9 cellular contexts compared by ENCODE assay signal in the genomic region with DNA sequence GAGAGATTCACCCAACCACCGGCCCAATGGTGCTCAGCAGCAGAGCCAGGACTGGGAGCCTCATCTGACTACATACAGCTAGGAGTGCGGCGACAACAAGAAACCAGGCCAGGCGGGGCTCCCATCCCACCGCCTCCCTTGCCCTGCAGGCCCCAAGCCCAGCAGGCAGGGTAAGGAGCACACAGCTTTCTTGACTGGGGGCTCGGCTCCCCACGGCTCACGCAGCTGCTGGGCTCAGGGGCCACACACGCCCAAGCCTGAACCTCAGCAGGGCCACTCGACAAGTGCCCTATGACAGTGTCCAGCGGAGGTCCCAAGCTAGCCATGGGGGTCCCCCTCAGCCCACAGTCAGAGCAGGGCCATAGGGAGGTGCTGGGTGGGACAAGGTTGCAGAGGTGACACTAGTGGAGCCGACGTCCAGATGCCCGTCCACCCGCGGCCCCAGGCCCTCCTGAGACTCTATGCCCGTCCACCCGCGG. TPM values are rescaled to one million over a fixed set of nuclear protein-coding genes. Genes with fewer than 3 reads are reported as not detected.
DNase-seq lines count a peak whose midpoint lies in the region; ATAC-seq, FAIRE-seq and TF ChIP-seq lines count a peak whose summit lies in the region.
"Had no signal": no experiment of that assay in that cellular context is flagged by ENCODE, and none has a peak within 500 bp of the region (broad histone marks: within the 10 kb centered on the region; RNA-seq: fewer than 3 reads in every experiment).

No MANE protein-coding gene starts in this region.

- H3K36me3 ChIP-seq in HepG2 (replicated peaks in 1 of 2; ENCODE audit: control insufficient read depth in 1 of 2, insufficient read depth in 2 of 2, low read length in 2 of 2) (peaks cover 0 to 4% of the 10 kb centered on the region in 2 experiments; a peak in 2 of 5 replicates), right lobe of liver (no peaks in the 10 kb centered on the region), colonic mucosa (no peaks in the 10 kb centered on the region), gastrocnemius medialis (no peaks in the 10 kb centered on the region), aorta (ENCODE audit: control insufficient read depth in 1 of 2, insufficient read depth in 2 of 2, low read length in 1 of 2) (no peaks in the 10 kb centered on the region)

- H3K4me2 ChIP-seq in HepG2 (ENCODE audit: low read depth, low read length) = peak overlapping the region; percentile 43

- H3K9me3 Mint-ChIP-seq in nephron = no peaks in the 10 kb centered on the region

- peaks cover 16% of the 10 kb centered on the region; the same call in 1 of the 2 replicates for H4K20me1 ChIP-seq in HepG2 (ENCODE audit: insufficient read depth, low read length)

- intact Hi-C loops in HepG2 (cut with micrococcal nuclease; ENCODE audit: unreplicated experiment) = loop anchor here (1.0 to 2.0 kb wide), 2 partner anchors 13 to 23 kb away; a partner anchor contains a TSS
- intact Hi-C loops in right lobe of liver (cut with DNase I) = no loop called here
- intact Hi-C loops in colonic mucosa (cut with DNase I) = no loop called here
- intact Hi-C loops in gastrocnemius medialis (cut with DNase I; ENCODE audit: low total_unique reads) = no loop called here
- intact Hi-C loops in aorta (cut with DNase I) = no loop called here

- H3K4me3 Mint-ChIP-seq in nephron = peak overlapping the region; percentile 54 to 72 (median 67)

- peak overlapping the region; percentile 32; the same call in 1 of the 2 replicates for H3K9ac ChIP-seq in HepG2 (ENCODE audit: insufficient read depth, low read depth, low read length)
- peak overlapping the region; percentile 38 to 51 for H3K9ac ChIP-seq in colonic mucosa (ENCODE audit: low read depth in 2 of 2, low read length in 2 of 2)

- in situ Hi-C loops in HepG2 (cut with HindIII; ENCODE audit: extremely low pct_ligation_motif_present, low pct_unique_long_range_greater_than_20kb) (no loop called here), gastrocnemius medialis (cut with MboI; ENCODE audit: low sequenced_read_pairs in 4 of 4) (no loop called here)

- H3K79me2 ChIP-seq in HepG2 (ENCODE audit: insufficient read depth, low read length) = peaks cover 38% of the 10 kb centered on the region

- H3K4me1 ChIP-seq in HepG2 (ENCODE audit: insufficient read depth, low read length) (peaks cover 36% of the 10 kb centered on the region), right lobe of liver (peaks cover 0 to 15% (median 7%) of the 10 kb centered on the region in 4 donors), colonic mucosa (peaks cover 38% of the 10 kb centered on the region), gastrocnemius medialis (peaks cover 18 to 51% of the 10 kb centered on the region in 2 donors), aorta (ENCODE audit: control insufficient read depth in 1 of 2, insufficient read depth in 2 of 2, low read length in 2 of 2) (no peaks in the 10 kb centered on the region)

- POLR2A ChIA-PET in HepG2 (lab: Yijun Ruan, JAX) = interaction anchor here (1.0 to 1.6 kb wide), 6 partner anchors 8 to 39 kb away, joined by 3 to 8 read pairs (median 5); a partner anchor contains a TSS

- TF ChIP-seq CTCF in HepG2 (CRISPR knock-in tag; IDR thresholded peaks at IDR 0.05) (no peak), right lobe of liver (IDR thresholded peaks at IDR 0.05) (no peak), colonic mucosa (IDR thresholded peaks at IDR 0.05) (no peak), nephron (IDR thresholded peaks at IDR 0.05; ENCODE audit: unreplicated experiment in 3 of 3) (no peak), gastrocnemius medialis (IDR thresholded peaks at IDR 0.05 in 4 of 5, conservative IDR thresholded peaks at IDR 0.05 in 1 of 5) (no peak)

- no peak for DNase-seq in HepG2 (ENCODE audit: low spot score)
- DNase-seq in right lobe of liver = no peak
- no peak for DNase-seq in colonic mucosa
- no peak for DNase-seq in A172 (ENCODE audit: low spot score)
- no peak for DNase-seq in gastrocnemius medialis
- DNase-seq in AML-193 (lab: John Stamatoyannopoulos, UW) = no peak
- DNase-seq in aorta = no peak
- DNase-seq: NCI-H774 had no signal

- no peak for TF ChIP-seq RAD21 in HepG2 (CRISPR knock-in tag; IDR thresholded peaks at IDR 0.05)

- no peak for FAIRE-seq in HepG2 (lab: Jason Lieb, UNC)

- peaks cover 24% of the 10 kb centered on the region for H3K27me3 Mint-ChIP-seq in nephron (ENCODE audit: low read depth)

- CTCF ChIA-PET in HepG2 (lab: Yijun Ruan, JAX; ENCODE audit: low intra/inter-chr PET ratio, low total read pairs) = no interaction called here

- H3K4me1 Mint-ChIP-seq in nephron = peaks cover 22% of the 10 kb centered on the region

- peak overlapping the region in 2 of 3 experiments; percentile 9 to 41; a peak in 3 of 6 replicates for H3K4me3 ChIP-seq in HepG2 (replicated peaks in 1 of 3; ENCODE audit: insufficient read depth in 1 of 3, low read depth in 2 of 3, low read length in 3 of 3)
- no peak overlapping the region for H3K4me3 ChIP-seq in right lobe of liver
- peak overlapping the region; percentile 8 for H3K4me3 ChIP-seq in colonic mucosa
- H3K4me3 ChIP-seq in gastrocnemius medialis = peak overlapping the region in 1 of 4 donors; percentile 6
- H3K4me3 ChIP-seq in aorta (ENCODE audit: low read length in 2 of 2) = no peak overlapping the region

- no peak for TF ChIP-seq POLR2A in HepG2 (IDR thresholded peaks at IDR 0.05; ENCODE audit: insufficient read depth in 1 of 2, low read depth in 2 of 2, low read length in 2 of 2)
- TF ChIP-seq POLR2A in right lobe of liver (IDR thresholded peaks at IDR 0.05) = no peak
- no peak for TF ChIP-seq POLR2A in gastrocnemius medialis (IDR thresholded peaks at IDR 0.05)

- no peaks in the 10 kb centered on the region for H3K27me3 ChIP-seq in HepG2 (ENCODE audit: control insufficient read depth in 1 of 2, insufficient read depth in 2 of 2, low read length in 2 of 2)
- no peaks in the 10 kb centered on the region for H3K27me3 ChIP-seq in right lobe of liver
- H3K27me3 ChIP-seq in colonic mucosa = no peaks in the 10 kb centered on the region
- H3K27me3 ChIP-seq in gastrocnemius medialis = peaks cover 3 to 21% (median 4%) of the 10 kb centered on the region in 3 donors
- no peaks in the 10 kb centered on the region for H3K27me3 ChIP-seq in aorta (ENCODE audit: control insufficient read depth in 1 of 2, insufficient read depth in 2 of 2, low read length in 1 of 2)

- no peak overlapping the region for H2AFZ ChIP-seq in HepG2 (ENCODE audit: low read length)

- H3K9me3 ChIP-seq in HepG2 (ENCODE audit: low read length) (no peaks in the 10 kb centered on the region), right lobe of liver (no peaks in the 10 kb centered on the region), colonic mucosa (no peaks in the 10 kb centered on the region), gastrocnemius medialis (no peaks in the 10 kb centered on the region), aorta (ENCODE audit: control insufficient read depth, low read length) (no peaks in the 10 kb centered on the region)

- no peak; the same call in 2 of the 3 replicates for ATAC-seq in HepG2
- ATAC-seq in right lobe of liver = no peak
- no peak for ATAC-seq in gastrocnemius medialis
- ATAC-seq in aorta (ENCODE audit: low FRiP score) = no peak

- peak overlapping the region; percentile 26 for H3K27ac ChIP-seq in HepG2 (ENCODE audit: extremely low read length, insufficient read depth, low read length)
- no peak overlapping the region for H3K27ac ChIP-seq in right lobe of liver
- peak overlapping the region; percentile 77 for H3K27ac ChIP-seq in colonic mucosa
- no peak overlapping the region for H3K27ac ChIP-seq in gastrocnemius medialis
- no peak overlapping the region for H3K27ac ChIP-seq in aorta (ENCODE audit: low read depth in 1 of 2, low read length in 2 of 2)

- no TSS peak for BruUV-seq in HepG2 (replicated peaks; lab: Mats Ljungman, UMichigan)

- WGBS in HepG2 (ENCODE audit: low lambda C conversion rate) = 46% methylated on average over 11 of the region's 19 CpGs
- no CpG with 5 or more reads among the region's 19 CpGs for WGBS in right lobe of liver (ENCODE audit: insufficient coverage, low coverage, low lambda C conversion rate, missing lambda C conversion rate)
- WGBS in aorta, 2 donors = 90 to 91% methylated on average over 19 of the region's 19 CpGs

- H3K27ac Mint-ChIP-seq in nephron = peak overlapping the region; percentile 81 to 94 (median 83)

- TF ChIP-seq EP300 in HepG2 (IDR thresholded peaks at IDR 0.05; ENCODE audit: low read depth in 2 of 2, low read length in 2 of 2) = no peak
- no peak for TF ChIP-seq EP300 in HepG2 (CRISPR knock-in tag; IDR thresholded peaks at IDR 0.05; ENCODE audit: borderline replicate concordance)

- no peaks in the 10 kb centered on the region for H3K36me3 Mint-ChIP-seq in nephron (ENCODE audit: low read depth)

RNA-seq across cellular contexts. Expression of a gene that starts 13.7 kb away (rescaled TPM):
- 32.5 and 85.0 TPM in 2 replicates for total RNA-seq in HepG2 (2016; rRNA removed; fragmentation: Illumina TruSeq; extraction: Trizol)
- 42.1 and 42.4 TPM in 2 replicates for total RNA-seq in HepG2 (2016; cell fraction: cytosol; rRNA removed; fragmentation: Illumina TruSeq; extraction: Trizol; ENCODE audit: low read depth)
- total RNA-seq in HepG2 (2016; cell fraction: insoluble cytoplasmic fraction; rRNA removed; fragmentation: Illumina TruSeq; extraction: Trizol) = 27.7 and 89.8 TPM in 2 replicates
- 37.0 TPM in 2 replicates for total RNA-seq in HepG2 (2016; cell fraction: membrane; rRNA removed; fragmentation: Illumina TruSeq; extraction: Trizol)
- total RNA-seq in HepG2 (2016; cell fraction: nucleus; rRNA removed; fragmentation: Illumina TruSeq; extraction: Trizol) = 117 and 146 TPM in 2 replicates
- polyA plus RNA-seq in HepG2 (2011; rRNA removed) = 67.9 and 93.5 TPM in 2 replicates
- 42.8 and 69.2 TPM in 2 replicates for polyA plus RNA-seq in HepG2 (2011; cell fraction: cytosol; rRNA removed)
- polyA plus RNA-seq in HepG2 (2011; cell fraction: nucleus; rRNA removed) = 643 and 860 TPM in 2 replicates
- polyA plus RNA-seq in HepG2 (2012) = 52.4 and 78.3 TPM in 2 replicates
- 12.7 and 13.6 TPM in 2 replicates for polyA plus RNA-seq in HepG2 (2016; cell fraction: cytosol; fragmentation: Illumina TruSeq; extraction: Trizol; ENCODE audit: low read depth)
- 33.4 and 36.7 TPM in 2 replicates for polyA plus RNA-seq in HepG2 (2016; cell fraction: insoluble cytoplasmic fraction; fragmentation: Illumina TruSeq; extraction: Trizol; ENCODE audit: low read depth)
- polyA plus RNA-seq in HepG2 (2016; cell fraction: membrane; fragmentation: Illumina TruSeq; extraction: Trizol; ENCODE audit: low read depth) = 20.6 and 22.7 TPM in 2 replicates
- polyA plus RNA-seq in HepG2 (2016; cell fraction: nucleus; fragmentation: Illumina TruSeq; extraction: Trizol; ENCODE audit: insufficient read depth, low read depth) = 296 and 336 TPM in 2 replicates
- 101 and 184 TPM in 2 replicates for polyA minus RNA-seq in HepG2 (2011; rRNA and poly(A)+ RNA removed; ENCODE audit: low replicate concordance)
- polyA minus RNA-seq in HepG2 (2011; cell fraction: cytosol; rRNA and poly(A)+ RNA removed) = 44.8 and 52.9 TPM in 2 replicates
- polyA minus RNA-seq in HepG2 (2011; cell fraction: nucleus; rRNA and poly(A)+ RNA removed) = 89.5 and 109 TPM in 2 replicates
- total RNA-seq in right lobe of liver = 10 to 100 TPM; 48.9 to 91.9 (median 64.4) TPM
- 100 to 1,000 TPM; 104 to 118 TPM for total RNA-seq in colonic mucosa
- 186 and 226 TPM in 2 replicates for total RNA-seq in A172 (2014; rRNA removed; shearing (Covaris generic))
- 10 to 100 TPM in 3 of 4 donors, 1 to 10 TPM in 1; 9.0 to 37.0 (median 16.5) TPM for total RNA-seq in gastrocnemius medialis
- total RNA-seq in aorta = 100 to 1,000 TPM; 101 to 120 TPM
- 100 to 1,000 TPM in 1 of 2 donors, 10 to 100 TPM in 1; 35.9 to 205 TPM for polyA plus RNA-seq in aorta

RNA-seq across cellular contexts. Expression of a gene that starts 32.3 kb away (rescaled TPM):
- total RNA-seq in HepG2 (2016; rRNA removed; fragmentation: Illumina TruSeq; extraction: Trizol) (16.5 and 23.1 TPM in 2 replicates), right lobe of liver (1 to 10 TPM in 2 of 6 experiments, under 1 TPM in 4; 0.22 to 9.6 (median 0.42) TPM), colonic mucosa (10 to 100 TPM; 14.9 to 71.7 TPM), gastrocnemius medialis (1 to 10 TPM in 1 of 4 donors, under 1 TPM in 2, not detected in 1; 0.31 to 2.5 (median 0.42) TPM), aorta (1 to 10 TPM in 1 of 2 donors, under 1 TPM in 1; 0.88 to 1.5 TPM)
- total RNA-seq in HepG2 (2016; cell fraction: cytosol; rRNA removed; fragmentation: Illumina TruSeq; extraction: Trizol; ENCODE audit: low read depth) = 14.3 and 18.2 TPM in 2 replicates
- 15.0 and 21.7 TPM in 2 replicates for total RNA-seq in HepG2 (2016; cell fraction: insoluble cytoplasmic fraction; rRNA removed; fragmentation: Illumina TruSeq; extraction: Trizol)
- 30.9 and 31.0 TPM in 2 replicates for total RNA-seq in HepG2 (2016; cell fraction: membrane; rRNA removed; fragmentation: Illumina TruSeq; extraction: Trizol)
- total RNA-seq in HepG2 (2016; cell fraction: nucleus; rRNA removed; fragmentation: Illumina TruSeq; extraction: Trizol) = 12.6 and 18.8 TPM in 2 replicates
- polyA plus RNA-seq in HepG2 (2011; rRNA removed) (17.9 and 23.8 TPM in 2 replicates), aorta (1 to 10 TPM in 1 of 2 donors, under 1 TPM in 1; 0.05 to 1.0 TPM)
- polyA plus RNA-seq in HepG2 (2011; cell fraction: cytosol; rRNA removed) = 15.0 and 37.3 TPM in 2 replicates
- polyA plus RNA-seq in HepG2 (2011; cell fraction: nucleus; rRNA removed) = 29.6 and 46.8 TPM in 2 replicates
- polyA plus RNA-seq in HepG2 (2012) = 13.5 and 17.6 TPM in 2 replicates
- 18.5 and 24.2 TPM in 2 replicates for polyA plus RNA-seq in HepG2 (2016; cell fraction: cytosol; fragmentation: Illumina TruSeq; extraction: Trizol; ENCODE audit: low read depth)
- polyA plus RNA-seq in HepG2 (2016; cell fraction: insoluble cytoplasmic fraction; fragmentation: Illumina TruSeq; extraction: Trizol; ENCODE audit: low read depth) = 22.4 and 29.0 TPM in 2 replicates
- 25.4 and 37.1 TPM in 2 replicates for polyA plus RNA-seq in HepG2 (2016; cell fraction: membrane; fragmentation: Illumina TruSeq; extraction: Trizol; ENCODE audit: low read depth)
- polyA plus RNA-seq in HepG2 (2016; cell fraction: nucleus; fragmentation: Illumina TruSeq; extraction: Trizol; ENCODE audit: insufficient read depth, low read depth) = 34.6 and 39.8 TPM in 2 replicates
- polyA minus RNA-seq in HepG2 (2011; rRNA and poly(A)+ RNA removed; ENCODE audit: low replicate concordance) = 25.0 and 71.0 TPM in 2 replicates
- polyA minus RNA-seq in HepG2 (2011; cell fraction: cytosol; rRNA and poly(A)+ RNA removed) = 28.6 and 52.8 TPM in 2 replicates
- polyA minus RNA-seq in HepG2 (2011; cell fraction: nucleus; rRNA and poly(A)+ RNA removed) = 6.7 and 8.8 TPM in 2 replicates
- total RNA-seq in A172 (2014; rRNA removed; shearing (Covaris generic)) = 29.3 and 39.2 TPM in 2 replicates

RNA-seq across cellular contexts. Expression of a gene that starts 40.4 kb away (rescaled TPM):
- total RNA-seq in HepG2 (2016; rRNA removed; fragmentation: Illumina TruSeq; extraction: Trizol) (242 and 274 TPM in 2 replicates), right lobe of liver (100 to 1,000 TPM in 2 of 6 experiments, 10 to 100 TPM in 4; 61.4 to 120 (median 74.1) TPM), colonic mucosa (100 to 1,000 TPM; 103 to 273 TPM), gastrocnemius medialis (10 to 100 TPM; 56.2 to 78.7 (median 62.4) TPM), aorta (10 to 100 TPM; 60.2 to 61.3 TPM)
- total RNA-seq in HepG2 (2016; cell fraction: cytosol; rRNA removed; fragmentation: Illumina TruSeq; extraction: Trizol; ENCODE audit: low read depth) = 163 and 167 TPM in 2 replicates
- 238 and 275 TPM in 2 replicates for total RNA-seq in HepG2 (2016; cell fraction: insoluble cytoplasmic fraction; rRNA removed; fragmentation: Illumina TruSeq; extraction: Trizol)
- 188 and 208 TPM in 2 replicates for total RNA-seq in HepG2 (2016; cell fraction: membrane; rRNA removed; fragmentation: Illumina TruSeq; extraction: Trizol)
- total RNA-seq in HepG2 (2016; cell fraction: nucleus; rRNA removed; fragmentation: Illumina TruSeq; extraction: Trizol) = 99.7 and 110 TPM in 2 replicates
- polyA plus RNA-seq in HepG2 (2011; rRNA removed) (155 and 210 TPM in 2 replicates), aorta (100 to 1,000 TPM in 1 of 2 donors, 10 to 100 TPM in 1; 88.6 to 116 TPM)
- polyA plus RNA-seq in HepG2 (2011; cell fraction: cytosol; rRNA removed) = 94.2 and 153 TPM in 2 replicates
- 101 and 126 TPM in 2 replicates for polyA plus RNA-seq in HepG2 (2011; cell fraction: nucleus; rRNA removed)
- 136 and 175 TPM in 2 replicates for polyA plus RNA-seq in HepG2 (2012)
- polyA plus RNA-seq in HepG2 (2016; cell fraction: cytosol; fragmentation: Illumina TruSeq; extraction: Trizol; ENCODE audit: low read depth) = 172 and 184 TPM in 2 replicates
- polyA plus RNA-seq in HepG2 (2016; cell fraction: insoluble cytoplasmic fraction; fragmentation: Illumina TruSeq; extraction: Trizol; ENCODE audit: low read depth) = 339 and 349 TPM in 2 replicates
- polyA plus RNA-seq in HepG2 (2016; cell fraction: membrane; fragmentation: Illumina TruSeq; extraction: Trizol; ENCODE audit: low read depth) = 196 and 203 TPM in 2 replicates
- 192 and 201 TPM in 2 replicates for polyA plus RNA-seq in HepG2 (2016; cell fraction: nucleus; fragmentation: Illumina TruSeq; extraction: Trizol; ENCODE audit: insufficient read depth, low read depth)
- 83.2 and 86.7 TPM in 2 replicates for polyA minus RNA-seq in HepG2 (2011; rRNA and poly(A)+ RNA removed; ENCODE audit: low replicate concordance)
- 75.3 and 84.8 TPM in 2 replicates for polyA minus RNA-seq in HepG2 (2011; cell fraction: cytosol; rRNA and poly(A)+ RNA removed)
- 35.7 and 49.8 TPM in 2 replicates for polyA minus RNA-seq in HepG2 (2011; cell fraction: nucleus; rRNA and poly(A)+ RNA removed)
- total RNA-seq in A172 (2014; rRNA removed; shearing (Covaris generic)) = 255 and 258 TPM in 2 replicates

Comparison
In these comparisons a context has a peak if more than half of its experiments do, and no peak if none do; other contexts are left out.
1. H3K27ac ChIP-seq: peak in HepG2 (single experiment) and colonic mucosa (single experiment); none in right lobe of liver (0 of 3), gastrocnemius medialis (0 of 4) and aorta (0 of 2).
2. H3K4me3 ChIP-seq: peak in HepG2 (2 of 3) and colonic mucosa (single experiment); none in right lobe of liver (0 of 3) and aorta (0 of 2).